Comparison of ENCODE assay signal across 20 cellular contexts in the genomic region with DNA sequence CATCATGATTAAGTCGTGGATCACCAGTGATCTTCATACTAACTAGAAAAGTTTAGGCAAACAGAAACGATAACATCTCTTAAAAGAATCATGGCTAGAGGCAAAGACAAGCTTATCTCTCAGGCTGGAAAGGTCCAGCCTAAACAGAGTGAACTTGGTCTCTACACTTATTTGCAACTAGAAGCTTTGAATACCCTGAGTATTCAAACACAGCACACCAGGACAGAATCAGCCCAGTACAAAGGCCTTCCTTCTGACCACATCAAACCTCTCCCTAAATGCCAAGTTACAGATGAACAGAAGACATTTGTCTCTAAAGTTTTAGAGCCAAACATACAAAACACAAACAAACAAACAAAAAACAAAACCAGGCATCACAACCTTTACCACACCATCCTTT. TPM values are rescaled to one million over a fixed set of nuclear protein-coding genes. Genes with fewer than 3 reads are reported as not detected.
DNase-seq lines count a peak whose midpoint lies in the region; ATAC-seq and TF ChIP-seq lines count a peak whose summit lies in the region.
"Had no signal": no experiment of that assay in that cellular context is flagged by ENCODE, and none has a peak within 500 bp of the region (broad histone marks: within the 10 kb centered on the region; RNA-seq: fewer than 3 reads in every experiment).

No MANE protein-coding gene starts in this region.

- H3K4ac ChIP-seq in trophoblast cell (ENCODE audit: low read depth, low read length) = no peak overlapping the region

- no peak overlapping the region for H3K14ac ChIP-seq in trophoblast cell (ENCODE audit: low read length)

- H3K4me2 ChIP-seq in trophoblast cell (ENCODE audit: low read length) = peak overlapping the region; percentile 9
- H3K4me2 ChIP-seq: A549; BLaER1 treated with 17β-estradiol and CSF1 and Interleukin-3, amounts not matched to agents 10 nM and 100 nM had no signal

- no peak overlapping the region for H2BK120ac ChIP-seq in trophoblast cell (ENCODE audit: insufficient read depth, low read length, poor library complexity)

- no peaks in the 10 kb centered on the region for H3K79me2 ChIP-seq in trophoblast cell (ENCODE audit: control insufficient read depth, insufficient read depth, low read length, poor library complexity)

- no peak overlapping the region for H3K9ac ChIP-seq in HUES48 (ENCODE audit: low read depth, low read length)
- H3K9ac ChIP-seq in trophoblast cell (ENCODE audit: low read length) = no peak overlapping the region
- H3K9ac ChIP-seq: BLaER1 treated with 17β-estradiol and CSF1 and Interleukin-3, amounts not matched to agents 10 nM and 100 nM had no signal

- no peak for TF ChIP-seq POLR2A in upper lobe of left lung (IDR thresholded peaks at IDR 0.05)

- H3K27ac ChIP-seq in HUES48 (ENCODE audit: low read depth, low read length) (no peak overlapping the region), foreskin keratinocyte (peak overlapping the region; percentile 56), trophoblast cell (ENCODE audit: low read depth, low read length) (no peak overlapping the region), ascending aorta (no peak overlapping the region), upper lobe of left lung (no peak overlapping the region)
- H3K27ac ChIP-seq: A549; BLaER1 treated with 17β-estradiol and CSF1 and Interleukin-3, amounts not matched to agents 10 nM and 100 nM; SJSA1 had no signal

- H3K27me3 ChIP-seq in HUES48 (ENCODE audit: control insufficient read depth, insufficient read depth, low read length) (no peaks in the 10 kb centered on the region), foreskin keratinocyte (no peaks in the 10 kb centered on the region), trophoblast cell (ENCODE audit: insufficient read depth, low read length) (no peaks in the 10 kb centered on the region), ascending aorta (no peaks in the 10 kb centered on the region), upper lobe of left lung (no peaks in the 10 kb centered on the region)
- H3K27me3 ChIP-seq: BLaER1 treated with 17β-estradiol and CSF1 and Interleukin-3, amounts not matched to agents 10 nM and 100 nM; SJSA1 had no signal

- peak; percentile 28 for DNase-seq in SW480 (ENCODE audit: low spot score)
- DNase-seq in foreskin keratinocyte = no peak
- DNase-seq in trophoblast cell = no peak
- no peak for DNase-seq in ascending aorta (ENCODE audit: low spot score in 2 of 2)
- no peak for DNase-seq in NCI-H146 (lab: John Stamatoyannopoulos, UW)
- no peak for DNase-seq in upper lobe of left lung
- DNase-seq: GF-D8, HCEC 1CT, MV-4-11, NCI-H1417, NCI-H2029, NCI-H2171 treated with DMSO at 0.1 percent for 48 hours, NCI-H446 treated with DMSO at 0.1 percent for 48 hours, OCI-M1 had no signal

- no peak overlapping the region for H4K8ac ChIP-seq in trophoblast cell (ENCODE audit: low read depth, low read length)

- TF ChIP-seq CTCF in foreskin keratinocyte (conservative IDR thresholded peaks at IDR 0.05) (no peak), ascending aorta (IDR thresholded peaks at IDR 0.05) (no peak), upper lobe of left lung (IDR thresholded peaks at IDR 0.05) (no peak)

- intact Hi-C loops in ascending aorta (cut with DNase I) = no loop called here

- H3K36me3 ChIP-seq in HUES48 (ENCODE audit: control insufficient read depth, insufficient read depth, low read length) (no peaks in the 10 kb centered on the region), trophoblast cell (ENCODE audit: control insufficient read depth in 1 of 2, insufficient read depth in 2 of 2, low read length in 2 of 2) (no peaks in the 10 kb centered on the region), ascending aorta (no peaks in the 10 kb centered on the region), upper lobe of left lung (no peaks in the 10 kb centered on the region)
- H3K36me3 ChIP-seq: BLaER1 treated with 17β-estradiol and CSF1 and Interleukin-3, amounts not matched to agents 10 nM and 100 nM; SJSA1 had no signal

- H3K23ac ChIP-seq in trophoblast cell (ENCODE audit: low read length) = no peak overlapping the region

- no peak overlapping the region for H4K12ac ChIP-seq in trophoblast cell (ENCODE audit: low read depth, low read length)

- H3K79me1 ChIP-seq in trophoblast cell (ENCODE audit: low read length) = peaks cover 4% of the 10 kb centered on the region

- WGBS in trophoblast cell (ENCODE audit: extremely low coverage, insufficient coverage, insufficient read length) = no CpG with 5 or more reads among the region's 2 CpGs
- 65 to 69% methylated on average over 2 of the region's 2 CpGs for WGBS in upper lobe of left lung, 2 donors

- H3K4me1 ChIP-seq in HUES48 (ENCODE audit: control insufficient read depth, insufficient read depth, low read length) (peaks cover 84% of the 10 kb centered on the region), foreskin keratinocyte (peaks cover 61% of the 10 kb centered on the region), trophoblast cell (ENCODE audit: control insufficient read depth in 1 of 2, insufficient read depth in 2 of 2, low read length in 2 of 2) (peaks cover 0 to 6% of the 10 kb centered on the region in 2 experiments), ascending aorta (no peaks in the 10 kb centered on the region), upper lobe of left lung (no peaks in the 10 kb centered on the region)
- H3K4me1 ChIP-seq: A549; BLaER1 treated with 17β-estradiol and CSF1 and Interleukin-3, amounts not matched to agents 10 nM and 100 nM had no signal

- no peak overlapping the region for H2AFZ ChIP-seq in trophoblast cell (ENCODE audit: insufficient read depth, low read length, poor library complexity)

- no peak for ATAC-seq in foreskin keratinocyte
- no peak for ATAC-seq in GM19455 (IDR thresholded peaks at IDR 0.05; ENCODE audit: unreplicated experiment)
- no peak for ATAC-seq in upper lobe of left lung (ENCODE audit: low FRiP score in 2 of 2)
- ATAC-seq: A549 had no signal

- H3K4me3 ChIP-seq in HUES48 (ENCODE audit: low read depth, low read length) = peak overlapping the region; percentile 7; the same call in 1 of the 2 replicates
- no peak overlapping the region for H3K4me3 ChIP-seq in trophoblast cell (ENCODE audit: low read depth, low read length)
- H3K4me3 ChIP-seq in ascending aorta = no peak overlapping the region
- H3K4me3 ChIP-seq in upper lobe of left lung = no peak overlapping the region
- H3K4me3 ChIP-seq: A549; BLaER1 treated with 17β-estradiol and CSF1 and Interleukin-3, amounts not matched to agents 10 nM and 100 nM; SJSA1 had no signal

- no peak overlapping the region for H4K91ac ChIP-seq in trophoblast cell (ENCODE audit: low read depth, low read length)

- H3K9me3 ChIP-seq in HUES48 (ENCODE audit: control insufficient read depth, insufficient read depth, low read length) (no peaks in the 10 kb centered on the region), trophoblast cell (ENCODE audit: insufficient read depth, low read depth, low read length) (no peaks in the 10 kb centered on the region), ascending aorta (no peaks in the 10 kb centered on the region), upper lobe of left lung (no peaks in the 10 kb centered on the region)
- H3K9me3 ChIP-seq: A549; BLaER1 treated with 17β-estradiol and CSF1 and Interleukin-3, amounts not matched to agents 10 nM and 100 nM; SJSA1 had no signal

- H2BK5ac ChIP-seq in trophoblast cell (ENCODE audit: low read depth, low read length, poor library complexity) = no peak overlapping the region

- no peak for TF ChIP-seq EP300 in upper lobe of left lung (IDR thresholded peaks at IDR 0.05)

- no peak overlapping the region for H2BK12ac ChIP-seq in trophoblast cell (ENCODE audit: low read length)

- H3K18ac ChIP-seq in trophoblast cell (ENCODE audit: low read length) = no peak overlapping the region

- no peak overlapping the region for H2AK5ac ChIP-seq in trophoblast cell (ENCODE audit: low read length)

RNA-seq across cellular contexts. Expression of a gene that starts 57.2 kb away (rescaled TPM):
- 10.4 and 12.1 TPM in 2 replicates for total RNA-seq in foreskin keratinocyte
- polyA plus RNA-seq in foreskin keratinocyte = 2.5 and 3.2 TPM in 2 replicates
- 5.5 and 6.0 TPM in 2 replicates for polyA plus RNA-seq in trophoblast cell (2013)
- not detected for total RNA-seq in ascending aorta
- total RNA-seq in upper lobe of left lung = under 1 TPM in 1 of 6 donors, not detected in 5; 0.27 TPM
- polyA plus RNA-seq: IgD-negative memory B cell had no signal
